In genomic region chr16:2211923-2212347, GRCh38 we compare ENCODE assay signal across 13 cellular contexts. TPM values are rescaled to one million over a fixed set of nuclear protein-coding genes. Genes with fewer than 3 reads are reported as not detected.
DNase-seq lines count a peak whose midpoint lies in the region; ATAC-seq, FAIRE-seq and TF ChIP-seq lines count a peak whose summit lies in the region.
"Had no signal": no experiment of that assay in that cellular context is flagged by ENCODE, and none has a peak within 500 bp of the region (broad histone marks: within the 10 kb centered on the region; RNA-seq: fewer than 3 reads in every experiment).

No MANE protein-coding gene starts in this region.

- DNase-seq in CD4-positive, alpha-beta T cell, result no peak
- DNase-seq in IMR-90, result no peak
- DNase-seq in GM12878 (ENCODE audit: low read depth, low spot score), result no peak
- no peak for DNase-seq in NCI-H2107 treated with DMSO at 0.1 percent for 48 hours (lab: John Stamatoyannopoulos, UW; ENCODE audit: unreplicated experiment)
- DNase-seq in hypothalamus (lab: John Stamatoyannopoulos, UW), result no peak
- no peak for DNase-seq in tibial nerve (ENCODE audit: low spot score in 2 of 2)
- DNase-seq in NCI-H748 treated with DMSO at 0.1 percent for 48 hours (lab: John Stamatoyannopoulos, UW), result no peak

- TF ChIP-seq CTCF in CD4-positive, alpha-beta T cell (IDR thresholded peaks at IDR 0.05), result no peak
- no peak for TF ChIP-seq CTCF in IMR-90 (conservative IDR thresholded peaks at IDR 0.05; ENCODE audit: low read depth, low read length)
- no peak for TF ChIP-seq CTCF in GM12878 (IDR thresholded peaks at IDR 0.05 in 2 of 3, conservative IDR thresholded peaks at IDR 0.05 in 1 of 3; ENCODE audit: control insufficient read depth in 2 of 3, extremely low read depth in 1 of 3, insufficient read depth in 1 of 3, low read depth in 3 of 3, low read length in 3 of 3)
- no peak for TF ChIP-seq CTCF in nephron (IDR thresholded peaks at IDR 0.05; ENCODE audit: unreplicated experiment in 3 of 3)
- no peak for TF ChIP-seq CTCF in tibial nerve (IDR thresholded peaks at IDR 0.05)

- H4K91ac ChIP-seq in IMR-90 (ENCODE audit: insufficient read depth, low read depth, low read length), result no peak overlapping the region

- no peak overlapping the region for H2AK9ac ChIP-seq in IMR-90 (replicated peaks; ENCODE audit: low read depth, low read length, poor library complexity)

- H3K9me3 Mint-ChIP-seq in CD4-positive, alpha-beta T cell, result no peaks in the 10 kb centered on the region
- H3K9me3 Mint-ChIP-seq in nephron, result no peaks in the 10 kb centered on the region

- in situ Hi-C loops in IMR-90 (cut with MboI; ENCODE audit: low sequenced_read_pairs), result no loop called here
- in situ Hi-C loops in GM12878 (cut with MboI), result no loop called here

- H2BK15ac ChIP-seq in IMR-90 (ENCODE audit: low read depth, low read length), result no peak overlapping the region

- CTCF ChIA-PET in CD4-positive, alpha-beta T cell (lab: Charles Lee), result no interaction called here
- CTCF ChIA-PET in IMR-90 (lab: Yijun Ruan, JAX), result no interaction called here
- CTCF ChIA-PET in GM12878 (lab: Yijun Ruan, JAX), result interaction anchor here (1.0 to 1.1 kb wide), 2 partner anchors 17 to 40 kb away, joined by 3 read pairs; partner anchors contain the start of gene ECI1

- H2AFZ ChIP-seq in IMR-90 (replicated peaks; ENCODE audit: low read length, poor library complexity), result peak overlapping the region; percentile 51
- no peak overlapping the region for H2AFZ ChIP-seq in GM12878 (ENCODE audit: control insufficient read depth, low read depth, low read length)

- H3K36me3 ChIP-seq in IMR-90 (ENCODE audit: control insufficient read depth, insufficient read depth, low read length) (peaks cover 25% of the 10 kb centered on the region), GM12878 (ENCODE audit: control insufficient read depth in 2 of 2, insufficient read depth in 2 of 2, low read length in 1 of 2) (peaks cover 8 to 19% of the 10 kb centered on the region in 2 experiments; a peak in 3 of 4 replicates), tibial nerve (peaks cover 0 to 42% (median 14%) of the 10 kb centered on the region in 3 donors)

- H3K4me1 ChIP-seq in IMR-90 (ENCODE audit: control insufficient read depth, insufficient read depth, low read length), result peaks cover 7% of the 10 kb centered on the region
- peaks cover 2% of the 10 kb centered on the region; the same call in 1 of the 2 replicates for H3K4me1 ChIP-seq in GM12878 (ENCODE audit: control insufficient read depth, insufficient read depth, low read length)
- peaks cover 0 to 47% (median 22%) of the 10 kb centered on the region in 4 donors for H3K4me1 ChIP-seq in tibial nerve

- H4K5ac ChIP-seq in IMR-90 (ENCODE audit: low read depth, low read length), result no peak overlapping the region

- no peak overlapping the region for H2BK20ac ChIP-seq in IMR-90 (ENCODE audit: low read depth, low read length)

- RAD21 ChIA-PET in GM12878 (lab: Charles Lee; ENCODE audit: unreplicated experiment), result no interaction called here

- H3K36me3 Mint-ChIP-seq in CD4-positive, alpha-beta T cell (ENCODE audit: low read depth), result peaks cover 10% of the 10 kb centered on the region
- peaks cover 7% of the 10 kb centered on the region for H3K36me3 Mint-ChIP-seq in nephron (ENCODE audit: low read depth)

- no peak overlapping the region for H2BK5ac ChIP-seq in IMR-90 (ENCODE audit: low read depth, low read length, poor library complexity, severe bottlenecking)

- no peaks in the 10 kb centered on the region for H3K9me1 ChIP-seq in IMR-90 (ENCODE audit: insufficient read depth, low read length)

- peak overlapping the region; percentile 24 for H3K27ac Mint-ChIP-seq in CD4-positive, alpha-beta T cell
- no peak overlapping the region for H3K27ac Mint-ChIP-seq in nephron

- no peaks in the 10 kb centered on the region for H3K27me3 Mint-ChIP-seq in CD4-positive, alpha-beta T cell
- H3K27me3 Mint-ChIP-seq in nephron (ENCODE audit: low read depth), result no peaks in the 10 kb centered on the region

- H3K4ac ChIP-seq in IMR-90 (ENCODE audit: low read depth, low read length), result no peak overlapping the region

- H3K4me3 ChIP-seq in IMR-90 (ENCODE audit: insufficient read depth, low read depth, low read length), result no peak overlapping the region
- H3K4me3 ChIP-seq in GM12878, result no peak overlapping the region
- H3K4me3 ChIP-seq in tibial nerve, result no peak overlapping the region
- H3K4me3 ChIP-seq: ascending aorta, esophagus muscularis mucosa, vagina had no signal

- H3K79me1 ChIP-seq in IMR-90 (ENCODE audit: low read depth in 1 of 2, low read length in 2 of 2), result peaks cover 18 to 39% of the 10 kb centered on the region in 2 experiments

- peak overlapping the region; percentile 55 for H3K4me3 Mint-ChIP-seq in CD4-positive, alpha-beta T cell
- peak overlapping the region; percentile 55 to 79 (median 68) for H3K4me3 Mint-ChIP-seq in nephron

- WGBS in IMR-90 (ENCODE audit: extremely low coverage in 2 of 2, insufficient read length in 1 of 2), 2 experiments, result 84% methylated on average over 6 of the region's 11 CpGs; no CpG with 5 or more reads in 1 of the 2 experiments
- 65% methylated on average over 11 of the region's 11 CpGs for WGBS in GM12878 (ENCODE audit: insufficient coverage, insufficient replicate concordance, low lambda C conversion rate, missing lambda C conversion rate)
- 78 to 87% methylated on average over 5 to 11 of the region's 11 CpGs for WGBS in tibial nerve, 2 donors

- no peak for ATAC-seq in CD4-positive, alpha-beta T cell (ENCODE audit: poor library complexity)
- ATAC-seq in IMR-90 (ENCODE audit: low read depth) (no peak), GM12878 (no peak)

- no peak overlapping the region for H3K56ac ChIP-seq in IMR-90 (ENCODE audit: extremely low read depth, insufficient read depth, low read length)

- H3K79me2 ChIP-seq in GM12878 (ENCODE audit: control insufficient read depth, insufficient read depth, low read length), result peaks cover 23% of the 10 kb centered on the region

- H3K27me3 ChIP-seq in CD4-positive, alpha-beta T cell (ENCODE audit: control insufficient read depth, insufficient read depth, low read length), result no peaks in the 10 kb centered on the region
- H3K27me3 ChIP-seq in IMR-90 (ENCODE audit: control insufficient read depth, insufficient read depth, low read length) (no peaks in the 10 kb centered on the region), GM12878 (replicated peaks in 1 of 2; ENCODE audit: control insufficient read depth in 2 of 2, insufficient read depth in 2 of 2, low read length in 1 of 2) (no peaks in the 10 kb centered on the region), tibial nerve (no peaks in the 10 kb centered on the region)
- H3K27me3 ChIP-seq: ascending aorta, esophagus muscularis mucosa, vagina had no signal

- intact Hi-C loops in CD4-positive, alpha-beta T cell (cut with DNase I, micrococcal nuclease), result loop anchor here in 1 of 2 experiments (10.0 kb wide), 1 partner anchor 797 kb away; the partner anchor contains the start of gene UNKL
- intact Hi-C loops in IMR-90 (cut with micrococcal nuclease) (no loop called here), GM12878 (cut with micrococcal nuclease; ENCODE audit: unreplicated experiment) (no loop called here)

- no peak overlapping the region for H3K14ac ChIP-seq in IMR-90 (replicated peaks; ENCODE audit: low read depth, low read length)

- peaks cover 11% of the 10 kb centered on the region for H3K4me1 Mint-ChIP-seq in CD4-positive, alpha-beta T cell (ENCODE audit: low read depth)
- H3K4me1 Mint-ChIP-seq in nephron, result peaks cover 27% of the 10 kb centered on the region

- no peaks in the 10 kb centered on the region for H3K9me3 ChIP-seq in CD4-positive, alpha-beta T cell (ENCODE audit: control insufficient read depth, low read length)
- no peaks in the 10 kb centered on the region for H3K9me3 ChIP-seq in IMR-90 (ENCODE audit: control insufficient read depth, insufficient read depth, low read length)
- no peaks in the 10 kb centered on the region for H3K9me3 ChIP-seq in GM12878 (replicated peaks; ENCODE audit: control insufficient read depth, insufficient read depth, low read length)
- no peaks in the 10 kb centered on the region for H3K9me3 ChIP-seq in tibial nerve
- H3K9me3 ChIP-seq: ascending aorta, esophagus muscularis mucosa, vagina had no signal

- no peak overlapping the region for H2BK120ac ChIP-seq in IMR-90 (ENCODE audit: low read depth, low read length)

- BruUV-seq in IMR-90 (replicated peaks; lab: Mats Ljungman, UMichigan) (no TSS peak), GM12878 (replicated peaks; lab: Mats Ljungman, UMichigan) (no TSS peak)

- H3K23ac ChIP-seq in IMR-90 (ENCODE audit: low read depth, low read length), result no peak overlapping the region

- H4K20me1 ChIP-seq in IMR-90 (ENCODE audit: insufficient read depth, low read length) (peaks cover 12% of the 10 kb centered on the region), GM12878 (ENCODE audit: control insufficient read depth, insufficient read depth) (no peaks in the 10 kb centered on the region)

- dilution Hi-C loops in IMR-90 (cut with HindIII; ENCODE audit: low sequenced_read_pairs, unreplicated experiment), result no loop called here

- H3K18ac ChIP-seq in IMR-90 (ENCODE audit: low read depth, low read length), result no peak overlapping the region

- TF ChIP-seq RAD21 in IMR-90 (IDR thresholded peaks at IDR 0.05; ENCODE audit: low read length), result no peak
- TF ChIP-seq RAD21 in GM12878 (IDR thresholded peaks at IDR 0.05; ENCODE audit: insufficient read depth, low read depth, low read length), result no peak

- POLR2A ChIA-PET in CD4-positive, alpha-beta T cell (lab: Charles Lee), result interaction anchor here (0.6 to 1.3 kb wide), 2 partner anchors 28 to 247 kb away, joined by 3 read pairs; partner anchors contain the start of gene RPS2
- POLR2A ChIA-PET in IMR-90 (lab: Charles Lee; ENCODE audit: unreplicated experiment) (no interaction called here), GM12878 (lab: Charles Lee) (interaction anchor here (1.1 kb wide), 1 partner anchor 57 kb away, joined by 4 read pairs; the partner anchor contains the start of gene TRAF7)

- H3K4me2 ChIP-seq in IMR-90 (ENCODE audit: low read depth, low read length) (no peak overlapping the region), GM12878 (ENCODE audit: control insufficient read depth, insufficient read depth) (no peak overlapping the region; the same call in 1 of the 2 replicates)

- SMC1A ChIA-PET in GM12878 (lab: Charles Lee; ENCODE audit: uncharacterized antibody, unreplicated experiment), result no interaction called here

- TF ChIP-seq POLR2A in IMR-90 (IDR thresholded peaks at IDR 0.05; ENCODE audit: low read depth, low read length) (no peak), GM12878 (IDR thresholded peaks at IDR 0.05; ENCODE audit: low read depth, low read length) (peak; percentile 59; the same call in 1 of the 2 replicates), tibial nerve (IDR thresholded peaks at IDR 0.05) (no peak)

- H3K9ac ChIP-seq in IMR-90 (ENCODE audit: low read depth, low read length) (no peak overlapping the region), GM12878 (ENCODE audit: control insufficient read depth, insufficient read depth, low read length) (no peak overlapping the region)

- no peak for FAIRE-seq in GM12878 (lab: Jason Lieb, UNC)
- FAIRE-seq: islet of Langerhans, RCC 7860 had no signal

- TF ChIP-seq EP300 in GM12878 (IDR thresholded peaks at IDR 0.05; ENCODE audit: borderline replicate concordance in 1 of 2, control insufficient read depth in 1 of 2, low read depth in 2 of 2, low read length in 2 of 2) (no peak), tibial nerve (IDR thresholded peaks at IDR 0.05) (no peak)

- H2AK5ac ChIP-seq in IMR-90 (ENCODE audit: low read depth, low read length), result no peak overlapping the region

- H3K27ac ChIP-seq in CD4-positive, alpha-beta T cell (ENCODE audit: low read depth, low read length), result no peak overlapping the region
- H3K27ac ChIP-seq in IMR-90 (ENCODE audit: insufficient read depth, low read length), result no peak overlapping the region
- no peak overlapping the region for H3K27ac ChIP-seq in GM12878 (ENCODE audit: control insufficient read depth, insufficient read depth)
- H3K27ac ChIP-seq in tibial nerve, result no peak overlapping the region
- H3K27ac ChIP-seq: ascending aorta, vagina had no signal

- H4K8ac ChIP-seq in IMR-90 (ENCODE audit: low read depth in 2 of 2, low read length in 2 of 2), result no peak overlapping the region

RNA-seq across cellular contexts. Expression of gene BRICD5, which starts 1.3 kb away (rescaled TPM):
- 1 to 10 TPM; 4.2 to 5.0 TPM for total RNA-seq in CD4-positive, alpha-beta T cell
- 0.18 and 0.28 TPM in 2 replicates for total RNA-seq in IMR-90 (2012; rRNA removed)
- polyA plus RNA-seq in IMR-90 (2012; rRNA removed), result 0.94 and 1.5 TPM in 2 replicates
- polyA plus RNA-seq in IMR-90 (2012; cell fraction: cytosol; rRNA removed), result 0.55 and 0.76 TPM in 2 replicates
- 13.2 and 32.1 TPM in 2 replicates for polyA plus RNA-seq in IMR-90 (2012; cell fraction: nucleus; rRNA removed; ENCODE audit: low replicate concordance)
- total RNA-seq in GM12878 (2013; cell fraction: nucleolus; rRNA removed), result 4.3 and 6.3 TPM in 2 replicates
- total RNA-seq in GM12878 (2014; rRNA removed), result 9.1 and 9.6 TPM in 2 replicates
- total RNA-seq in GM12878 (2014; rRNA removed; fragmentation: Illumina TruSeq; extraction: Trizol), result 1.5 and 2.7 TPM in 2 replicates
- 5.3 and 5.8 TPM in 2 replicates for total RNA-seq in GM12878 (2021)
- polyA plus RNA-seq in GM12878 (2011; ENCODE audit: low read depth), result 0.43 TPM
- 0.66 and 1.5 TPM in 2 replicates for polyA plus RNA-seq in GM12878 (2011; rRNA removed)
- 1.2 and 9.8 TPM in 2 replicates for polyA plus RNA-seq in GM12878 (2011; cell fraction: cytosol; rRNA removed)
- polyA plus RNA-seq in GM12878 (2011; cell fraction: nucleus; rRNA removed), result 34.9 and 41.5 TPM in 2 replicates
- 4.2 and 7.4 TPM in 2 replicates for polyA plus RNA-seq in GM12878 (2012)
- 1.5 TPM in 1 of 2 replicates, not detected in the other for polyA plus RNA-seq in GM12878 (2014; fragmentation: Illumina TruSeq; extraction: Trizol)
- polyA plus RNA-seq in GM12878 (2014; fragmentation: Nextera tagmentation; extraction: Ambion mirVana), result under 1 TPM in 1 of 2 experiments, not detected in 1; 0.58 TPM
- polyA plus RNA-seq in GM12878 (2014; rRNA removed), result 7.5 and 11.6 TPM in 2 replicates
- polyA plus RNA-seq in GM12878 (2016; fragmentation: Nextera tagmentation; extraction: Ambion mirVana), result 1 to 10 TPM in 1 of 2 experiments, under 1 TPM in 1; 0.84 to 1.1 TPM
- polyA minus RNA-seq in GM12878 (2011; rRNA and poly(A)+ RNA removed), result 0.44 and 1.7 TPM in 2 replicates
- polyA minus RNA-seq in GM12878 (2011; cell fraction: cytosol; rRNA and poly(A)+ RNA removed), result 2.4 and 4.0 TPM in 2 replicates
- 5.4 and 10.9 TPM in 2 replicates for polyA minus RNA-seq in GM12878 (2011; cell fraction: nucleus; rRNA and poly(A)+ RNA removed)
- 100 to 1,000 TPM in 1 of 4 donors, 10 to 100 TPM in 3; 19.8 to 203 (median 24.4) TPM for total RNA-seq in tibial nerve

RNA-seq across cellular contexts. Expression of gene PGP, which starts 2.7 kb away (rescaled TPM):
- 1 to 10 TPM; 8.1 to 8.5 TPM for total RNA-seq in CD4-positive, alpha-beta T cell
- total RNA-seq in IMR-90 (2012; rRNA removed) (4.1 and 5.8 TPM in 2 replicates), GM12878 (2014; rRNA removed) (22.4 and 25.4 TPM in 2 replicates), GM12878 (2014; rRNA removed; fragmentation: Illumina TruSeq; extraction: Trizol) (9.4 and 10.8 TPM in 2 replicates), GM12878 (2021) (25.7 and 26.1 TPM in 2 replicates), tibial nerve (10 to 100 TPM; 13.1 to 27.0 (median 23.2) TPM)
- polyA plus RNA-seq in IMR-90 (2012; rRNA removed) (9.4 and 13.5 TPM in 2 replicates), GM12878 (2011; rRNA removed) (4.1 and 6.4 TPM in 2 replicates), GM12878 (2014; fragmentation: Illumina TruSeq; extraction: Trizol) (2.2 and 5.6 TPM in 2 replicates), GM12878 (2014; fragmentation: Nextera tagmentation; extraction: Ambion mirVana) (1 to 10 TPM in 1 of 2 experiments, under 1 TPM in 1; 0.42 to 5.0 TPM), GM12878 (2014; rRNA removed) (28.0 and 34.9 TPM in 2 replicates), GM12878 (2016; fragmentation: Nextera tagmentation; extraction: Ambion mirVana) (10 to 100 TPM; 13.4 to 25.4 TPM)
- polyA plus RNA-seq in IMR-90 (2012; cell fraction: cytosol; rRNA removed), result 4.6 and 13.7 TPM in 2 replicates
- 17.4 and 43.8 TPM in 2 replicates for polyA plus RNA-seq in IMR-90 (2012; cell fraction: nucleus; rRNA removed; ENCODE audit: low replicate concordance)
- total RNA-seq in GM12878 (2013; cell fraction: nucleolus; rRNA removed), result 13.3 and 13.5 TPM in 2 replicates
- polyA plus RNA-seq in GM12878 (2011; ENCODE audit: low read depth), result 2.5 TPM
- polyA plus RNA-seq in GM12878 (2011; cell fraction: cytosol; rRNA removed), result 7.4 and 14.2 TPM in 2 replicates
- 26.4 and 33.0 TPM in 2 replicates for polyA plus RNA-seq in GM12878 (2011; cell fraction: nucleus; rRNA removed)
- 7.3 and 9.3 TPM in 2 replicates for polyA plus RNA-seq in GM12878 (2012)
- polyA minus RNA-seq in GM12878 (2011; rRNA and poly(A)+ RNA removed), result 3.1 and 5.9 TPM in 2 replicates
- 4.1 and 5.5 TPM in 2 replicates for polyA minus RNA-seq in GM12878 (2011; cell fraction: cytosol; rRNA and poly(A)+ RNA removed)
- 9.1 and 16.8 TPM in 2 replicates for polyA minus RNA-seq in GM12878 (2011; cell fraction: nucleus; rRNA and poly(A)+ RNA removed)

RNA-seq across cellular contexts. Expression of gene MLST8, which starts 6.7 kb away (rescaled TPM):
- total RNA-seq in CD4-positive, alpha-beta T cell, result 10 to 100 TPM; 22.9 to 26.4 TPM
- total RNA-seq in IMR-90 (2012; rRNA removed) (34.4 and 50.3 TPM in 2 replicates), GM12878 (2014; rRNA removed) (72.0 and 80.9 TPM in 2 replicates), GM12878 (2014; rRNA removed; fragmentation: Illumina TruSeq; extraction: Trizol) (9.8 and 11.0 TPM in 2 replicates), GM12878 (2021) (73.7 and 75.4 TPM in 2 replicates), tibial nerve (10 to 100 TPM; 28.8 to 73.8 (median 43.8) TPM)
- polyA plus RNA-seq in IMR-90 (2012; rRNA removed) (93.7 and 94.1 TPM in 2 replicates), GM12878 (2011; rRNA removed) (22.4 and 53.0 TPM in 2 replicates), GM12878 (2014; fragmentation: Illumina TruSeq; extraction: Trizol) (5.7 and 29.1 TPM in 2 replicates), GM12878 (2014; fragmentation: Nextera tagmentation; extraction: Ambion mirVana) (1 to 10 TPM; 1.0 to 6.3 TPM), GM12878 (2014; rRNA removed) (114 and 124 TPM in 2 replicates), GM12878 (2016; fragmentation: Nextera tagmentation; extraction: Ambion mirVana) (100 to 1,000 TPM; 111 to 114 TPM)
- 56.2 and 108 TPM in 2 replicates for polyA plus RNA-seq in IMR-90 (2012; cell fraction: cytosol; rRNA removed)
- 97.5 and 242 TPM in 2 replicates for polyA plus RNA-seq in IMR-90 (2012; cell fraction: nucleus; rRNA removed; ENCODE audit: low replicate concordance)
- 15.8 and 21.1 TPM in 2 replicates for total RNA-seq in GM12878 (2013; cell fraction: nucleolus; rRNA removed)
- 18.7 TPM for polyA plus RNA-seq in GM12878 (2011; ENCODE audit: low read depth)
- 86.9 and 147 TPM in 2 replicates for polyA plus RNA-seq in GM12878 (2011; cell fraction: cytosol; rRNA removed)
- 223 and 241 TPM in 2 replicates for polyA plus RNA-seq in GM12878 (2011; cell fraction: nucleus; rRNA removed)
- polyA plus RNA-seq in GM12878 (2012), result 50.5 and 56.3 TPM in 2 replicates
- 38.3 and 68.1 TPM in 2 replicates for polyA minus RNA-seq in GM12878 (2011; rRNA and poly(A)+ RNA removed)
- 23.7 and 33.5 TPM in 2 replicates for polyA minus RNA-seq in GM12878 (2011; cell fraction: cytosol; rRNA and poly(A)+ RNA removed)
- polyA minus RNA-seq in GM12878 (2011; cell fraction: nucleus; rRNA and poly(A)+ RNA removed), result 71.9 and 106 TPM in 2 replicates

RNA-seq across cellular contexts. Expression of gene E4F1, which starts 11.5 kb away (rescaled TPM):
- total RNA-seq in CD4-positive, alpha-beta T cell, result 10 to 100 TPM; 31.8 to 33.8 TPM
- total RNA-seq in IMR-90 (2012; rRNA removed) (13.1 and 25.0 TPM in 2 replicates), GM12878 (2014; rRNA removed) (26.0 and 36.5 TPM in 2 replicates), GM12878 (2014; rRNA removed; fragmentation: Illumina TruSeq; extraction: Trizol) (6.0 and 6.9 TPM in 2 replicates), GM12878 (2021) (27.8 and 33.2 TPM in 2 replicates), tibial nerve (10 to 100 TPM; 30.6 to 60.6 (median 45.2) TPM)
- polyA plus RNA-seq in IMR-90 (2012; rRNA removed) (33.0 and 39.6 TPM in 2 replicates), GM12878 (2011; rRNA removed) (3.1 and 10.8 TPM in 2 replicates), GM12878 (2014; fragmentation: Illumina TruSeq; extraction: Trizol) (0.32 and 2.3 TPM in 2 replicates), GM12878 (2014; fragmentation: Nextera tagmentation; extraction: Ambion mirVana) (1 to 10 TPM in 1 of 2 experiments, under 1 TPM in 1; 0.23 to 2.1 TPM), GM12878 (2014; rRNA removed) (26.7 and 34.0 TPM in 2 replicates), GM12878 (2016; fragmentation: Nextera tagmentation; extraction: Ambion mirVana) (10 to 100 TPM; 18.2 to 25.6 TPM)
- polyA plus RNA-seq in IMR-90 (2012; cell fraction: cytosol; rRNA removed), result 14.6 and 22.6 TPM in 2 replicates
- polyA plus RNA-seq in IMR-90 (2012; cell fraction: nucleus; rRNA removed; ENCODE audit: low replicate concordance), result 129 and 420 TPM in 2 replicates
- total RNA-seq in GM12878 (2013; cell fraction: nucleolus; rRNA removed), result 52.9 and 53.6 TPM in 2 replicates
- polyA plus RNA-seq in GM12878 (2011; ENCODE audit: low read depth), result 3.8 TPM
- polyA plus RNA-seq in GM12878 (2011; cell fraction: cytosol; rRNA removed), result 11.5 and 28.4 TPM in 2 replicates
- polyA plus RNA-seq in GM12878 (2011; cell fraction: nucleus; rRNA removed), result 140 and 186 TPM in 2 replicates
- polyA plus RNA-seq in GM12878 (2012), result 14.9 and 18.6 TPM in 2 replicates
- 6.8 and 16.1 TPM in 2 replicates for polyA minus RNA-seq in GM12878 (2011; rRNA and poly(A)+ RNA removed)
- 7.1 and 8.9 TPM in 2 replicates for polyA minus RNA-seq in GM12878 (2011; cell fraction: cytosol; rRNA and poly(A)+ RNA removed)
- polyA minus RNA-seq in GM12878 (2011; cell fraction: nucleus; rRNA and poly(A)+ RNA removed), result 28.9 and 32.5 TPM in 2 replicates

RNA-seq across cellular contexts. Expression of gene CASKIN1, which starts 15.5 kb away (rescaled TPM):
- under 1 TPM in 1 of 2 experiments, not detected in 1; 0.06 TPM for total RNA-seq in CD4-positive, alpha-beta T cell
- total RNA-seq in IMR-90 (2012; rRNA removed) (not detected in 2 replicates), GM12878 (2014; rRNA removed) (0.05 and 0.11 TPM in 2 replicates), GM12878 (2014; rRNA removed; fragmentation: Illumina TruSeq; extraction: Trizol) (not detected in 2 replicates), GM12878 (2021) (0.33 and 0.53 TPM in 2 replicates), tibial nerve (under 1 TPM in 3 of 4 donors, not detected in 1; 0.20 to 0.63 (median 0.30) TPM)
- polyA plus RNA-seq in IMR-90 (2012; rRNA removed) (0.05 and 0.06 TPM in 2 replicates), GM12878 (2011; rRNA removed) (0.03 TPM in 2 replicates), GM12878 (2014; fragmentation: Illumina TruSeq; extraction: Trizol) (not detected in 2 replicates), GM12878 (2014; fragmentation: Nextera tagmentation; extraction: Ambion mirVana) (under 1 TPM in 1 of 2 experiments, not detected in 1; 0.08 TPM), GM12878 (2014; rRNA removed) (0.15 and 0.32 TPM in 2 replicates), GM12878 (2016; fragmentation: Nextera tagmentation; extraction: Ambion mirVana) (not detected)
- polyA plus RNA-seq in IMR-90 (2012; cell fraction: cytosol; rRNA removed), result 0.05 and 0.09 TPM in 2 replicates
- 0.76 and 1.1 TPM in 2 replicates for polyA plus RNA-seq in IMR-90 (2012; cell fraction: nucleus; rRNA removed; ENCODE audit: low replicate concordance)
- 1.4 and 1.8 TPM in 2 replicates for total RNA-seq in GM12878 (2013; cell fraction: nucleolus; rRNA removed)
- 0.09 TPM for polyA plus RNA-seq in GM12878 (2011; ENCODE audit: low read depth)
- 0.04 and 0.05 TPM in 2 replicates for polyA plus RNA-seq in GM12878 (2011; cell fraction: cytosol; rRNA removed)
- polyA plus RNA-seq in GM12878 (2011; cell fraction: nucleus; rRNA removed), result 0.91 and 1.1 TPM in 2 replicates
- polyA plus RNA-seq in GM12878 (2012), result 0.37 and 0.49 TPM in 2 replicates
- not detected in 2 replicates for polyA minus RNA-seq in GM12878 (2011; rRNA and poly(A)+ RNA removed)
- not detected in 2 replicates for polyA minus RNA-seq in GM12878 (2011; cell fraction: cytosol; rRNA and poly(A)+ RNA removed)
- not detected in 2 replicates for polyA minus RNA-seq in GM12878 (2011; cell fraction: nucleus; rRNA and poly(A)+ RNA removed)
- total RNA-seq: ascending aorta had no signal
